11 cellular contexts compared by ENCODE assay signal in genomic region chr5:82346376-82347212, GRCh38.
DNase-seq lines count a peak whose midpoint lies in the region; ATAC-seq and TF ChIP-seq lines count a peak whose summit lies in the region.
"Had no signal": no experiment of that assay in that cellular context is flagged by ENCODE, and none has a peak within 500 bp of the region (broad histone marks: within the 10 kb centered on the region; RNA-seq: fewer than 3 reads in every experiment).

No MANE protein-coding gene starts in this region.

- H3K4me3 Mint-ChIP-seq in glutamatergic neuron (ENCODE audit: unreplicated experiment) = no peak overlapping the region
- H3K4me3 Mint-ChIP-seq: stimulated activated naive CD8-positive, alpha-beta T cell treated with anti-CD3 and anti-CD28 coated beads, Interleukin-15, Interleukin-2, amounts not matched to agents 100 ng/mL and 50 ng/mL, for 24 hours had no signal

- no peaks in the 10 kb centered on the region for H3K36me3 Mint-ChIP-seq in glutamatergic neuron (ENCODE audit: unreplicated experiment)

- peak overlapping the region; percentile 6 for H2AFZ ChIP-seq in neuron (ENCODE audit: low read depth, low read length)

- H3K27me3 ChIP-seq in neuron (ENCODE audit: insufficient read depth, low read length) (no peaks in the 10 kb centered on the region), tibial nerve (no peaks in the 10 kb centered on the region)
- H3K27me3 ChIP-seq: ovary had no signal

- peak overlapping the region; percentile 36 for H3K4me3 ChIP-seq in neuron (ENCODE audit: low read length)
- no peak overlapping the region for H3K4me3 ChIP-seq in tibial nerve
- H3K4me3 ChIP-seq: ovary had no signal

- H3K4me1 ChIP-seq in neuron (ENCODE audit: insufficient read depth, low read length) = peaks cover 45% of the 10 kb centered on the region
- H3K4me1 ChIP-seq in tibial nerve = peaks cover 0 to 47% (median 13%) of the 10 kb centered on the region in 4 donors

- H3K27ac Mint-ChIP-seq in glutamatergic neuron (ENCODE audit: unreplicated experiment) = peak overlapping the region; percentile 33
- H3K27ac Mint-ChIP-seq: stimulated activated naive CD8-positive, alpha-beta T cell treated with anti-CD3 and anti-CD28 coated beads, Interleukin-15, Interleukin-2, amounts not matched to agents 100 ng/mL and 50 ng/mL, for 24 hours had no signal

- TF ChIP-seq EP300 in tibial nerve (IDR thresholded peaks at IDR 0.05) = no peak

- no peaks in the 10 kb centered on the region for H3K27me3 Mint-ChIP-seq in glutamatergic neuron (ENCODE audit: unreplicated experiment)

- H3K27ac ChIP-seq in adipose tissue (ENCODE audit: low read depth, low read length) = peak overlapping the region; percentile 4
- H3K27ac ChIP-seq in tibial nerve = peak overlapping the region; percentile 58 to 86 (median 71)

- no peak for TF ChIP-seq POLR2A in tibial nerve (IDR thresholded peaks at IDR 0.05)

- no peaks in the 10 kb centered on the region for H3K36me3 ChIP-seq in neuron (ENCODE audit: insufficient read depth, low read length)
- H3K36me3 ChIP-seq in tibial nerve = no peaks in the 10 kb centered on the region
- H3K36me3 ChIP-seq: ovary had no signal

- peaks cover 2% of the 10 kb centered on the region for H3K9me3 Mint-ChIP-seq in glutamatergic neuron (ENCODE audit: unreplicated experiment)
- H3K9me3 Mint-ChIP-seq: stimulated activated naive CD8-positive, alpha-beta T cell treated with anti-CD3 and anti-CD28 coated beads, Interleukin-15, Interleukin-2, amounts not matched to agents 100 ng/mL and 50 ng/mL, for 24 hours had no signal

- H3K9me3 ChIP-seq in neuron (ENCODE audit: low read length) = no peaks in the 10 kb centered on the region
- no peaks in the 10 kb centered on the region for H3K9me3 ChIP-seq in tibial nerve
- H3K9me3 ChIP-seq: ovary had no signal

- peak; percentile 24 for DNase-seq in glutamatergic neuron
- DNase-seq in tibial nerve (ENCODE audit: low spot score in 2 of 2) = no peak
- no peak for DNase-seq in SHP77 (lab: John Stamatoyannopoulos, UW)
- no peak for DNase-seq in pons (ENCODE audit: low spot score)
- DNase-seq: activated CD4-positive, alpha-beta T cell treated with anti-CD3 and anti-CD28 coated beads for 48 hours; stimulated activated CD4-positive, alpha-beta T cell treated with anti-CD3 and anti-CD28 coated beads, Interleukin-4, amount 100 ng/mL, for 24 hours had no signal

- 65 to 83% (median 76%) methylated on average over 10 of the region's 10 CpGs for WGBS in adipose tissue, 3 donors
- 65 to 66% methylated on average over 10 of the region's 10 CpGs for WGBS in tibial nerve, 2 donors

- peaks cover 17% of the 10 kb centered on the region for H3K4me1 Mint-ChIP-seq in glutamatergic neuron (ENCODE audit: low read depth, unreplicated experiment)

- no peak for ATAC-seq in HG02885 (IDR thresholded peaks at IDR 0.05; ENCODE audit: poor library complexity, unreplicated experiment)

- no peak for TF ChIP-seq CTCF in glutamatergic neuron (IDR thresholded peaks at IDR 0.05; ENCODE audit: partially characterized antibody, unreplicated experiment)
- TF ChIP-seq CTCF in tibial nerve (IDR thresholded peaks at IDR 0.05) = no peak
